In genomic region chr6:48278261-48278660, GRCh38 we compare ENCODE assay signal across 23 cellular contexts.
DNase-seq lines count a peak whose midpoint lies in the region.
"Had no signal": no experiment of that assay in that cellular context is flagged by ENCODE, and none has a peak within 500 bp of the region (broad histone marks: within the 10 kb centered on the region; RNA-seq: fewer than 3 reads in every experiment).

No MANE protein-coding gene starts in this region.

- no peak overlapping the region for H3K27ac Mint-ChIP-seq in activated T-cell treated with anti-CD3 and anti-CD28 coated beads, Interleukin-2, amount 50 U/mL, for 24 hours
- H3K27ac Mint-ChIP-seq: CD14-positive monocyte; CD4-positive, alpha-beta memory T cell; CD4-positive, CD25-positive, alpha-beta regulatory T cell; CD8-positive, alpha-beta memory T cell had no signal

- no peak overlapping the region for H3K18ac ChIP-seq in mesendoderm (ENCODE audit: low read length)

- H3K79me2 ChIP-seq in mesendoderm (ENCODE audit: control insufficient read depth, insufficient read depth, low read length), result no peaks in the 10 kb centered on the region

- no peak overlapping the region for H2BK120ac ChIP-seq in mesendoderm (ENCODE audit: low read depth, low read length)

- no peak overlapping the region for H2AK5ac ChIP-seq in mesendoderm (ENCODE audit: low read length)

- H3K27ac ChIP-seq in mesendoderm (ENCODE audit: low read depth, low read length), result no peak overlapping the region
- H3K27ac ChIP-seq: BLaER1 had no signal

- H3K9ac ChIP-seq in mesendoderm (ENCODE audit: low read length), result no peak overlapping the region
- H3K9ac ChIP-seq: BLaER1 had no signal

- no peak overlapping the region for H3K4me3 Mint-ChIP-seq in activated T-cell treated with anti-CD3 and anti-CD28 coated beads, Interleukin-2, amount 50 U/mL, for 24 hours
- H3K4me3 Mint-ChIP-seq: CD14-positive monocyte; CD4-positive, alpha-beta memory T cell; CD4-positive, CD25-positive, alpha-beta regulatory T cell; CD8-positive, alpha-beta memory T cell had no signal

- H3K4ac ChIP-seq in mesendoderm (ENCODE audit: low read depth, low read length), result no peak overlapping the region

- H2BK5ac ChIP-seq in mesendoderm (ENCODE audit: low read length), result no peak overlapping the region

- H3K9me3 Mint-ChIP-seq in activated T-cell treated with anti-CD3 and anti-CD28 coated beads, Interleukin-2, amount 50 U/mL, for 24 hours, result peaks cover 2% of the 10 kb centered on the region

- no peak overlapping the region for H3K4me3 ChIP-seq in mesendoderm (ENCODE audit: low read length)
- H3K4me3 ChIP-seq: BLaER1, GM12878 had no signal

- no peak overlapping the region for H3K4me2 ChIP-seq in mesendoderm (ENCODE audit: low read length)
- H3K4me2 ChIP-seq: BLaER1 had no signal

- no peak overlapping the region for H2BK15ac ChIP-seq in mesendoderm (replicated peaks; ENCODE audit: low read depth)

- no peaks in the 10 kb centered on the region for H3K4me1 ChIP-seq in mesendoderm (ENCODE audit: control insufficient read depth, low read depth, low read length)
- H3K4me1 ChIP-seq: BE2C had no signal

- no peaks in the 10 kb centered on the region for H3K36me3 ChIP-seq in mesendoderm (ENCODE audit: control insufficient read depth, insufficient read depth, low read length)
- H3K36me3 ChIP-seq: BE2C, BLaER1 had no signal

- DNase-seq in NCI-H82 (lab: John Stamatoyannopoulos, UW) (peak; percentile 7), NCI-H82 treated with DMSO at 0.1 percent for 48 hours (lab: John Stamatoyannopoulos, UW; ENCODE audit: unreplicated experiment) (no peak), mesendoderm (peak; percentile 91), SKM-1 treated with dmso at 0.1 percent for 144 hours (lab: John Stamatoyannopoulos, UW; ENCODE audit: unreplicated experiment) (no peak)
- no peak for DNase-seq in activated T-cell treated with anti-CD3 and anti-CD28 coated beads, Interleukin-2, amount 50 U/mL, for 24 hours
- DNase-seq: 8988T; ACHN; BE2C; C1 segment of cervical spinal cord; CD4-positive, alpha-beta memory T cell; CD4-positive, CD25-positive, alpha-beta regulatory T cell; CD8-positive, alpha-beta memory T cell; COR-L47; DMS 273 treated with DMSO at 0.1 percent for 48 hours; DMS153; DMS53; DMS79; DND-41; EL; GDM1 had no signal

- no peaks in the 10 kb centered on the region for H3K36me3 Mint-ChIP-seq in activated T-cell treated with anti-CD3 and anti-CD28 coated beads, Interleukin-2, amount 50 U/mL, for 24 hours (ENCODE audit: low read depth)
- H3K36me3 Mint-ChIP-seq: CD14-positive monocyte; CD4-positive, alpha-beta memory T cell; CD4-positive, CD25-positive, alpha-beta regulatory T cell; CD8-positive, alpha-beta memory T cell had no signal

- no peaks in the 10 kb centered on the region for H3K4me1 Mint-ChIP-seq in activated T-cell treated with anti-CD3 and anti-CD28 coated beads, Interleukin-2, amount 50 U/mL, for 24 hours (ENCODE audit: low read depth)
- H3K4me1 Mint-ChIP-seq: CD14-positive monocyte; CD4-positive, alpha-beta memory T cell; CD4-positive, CD25-positive, alpha-beta regulatory T cell; CD8-positive, alpha-beta memory T cell had no signal

- H3K79me1 ChIP-seq in mesendoderm (ENCODE audit: low read length), result no peaks in the 10 kb centered on the region

- no peaks in the 10 kb centered on the region for H3K27me3 ChIP-seq in mesendoderm (ENCODE audit: insufficient read depth, low read length, poor library complexity)
- H3K27me3 ChIP-seq: BE2C, BLaER1 had no signal

- no peak overlapping the region for H3K56ac ChIP-seq in mesendoderm (ENCODE audit: low read length)

- no peak overlapping the region for H4K8ac ChIP-seq in mesendoderm (ENCODE audit: low read depth, low read length)

- H3K27me3 Mint-ChIP-seq in activated T-cell treated with anti-CD3 and anti-CD28 coated beads, Interleukin-2, amount 50 U/mL, for 24 hours, result no peaks in the 10 kb centered on the region
- H3K27me3 Mint-ChIP-seq: CD4-positive, alpha-beta memory T cell; CD4-positive, CD25-positive, alpha-beta regulatory T cell; CD8-positive, alpha-beta memory T cell had no signal

- H3K23ac ChIP-seq in mesendoderm (ENCODE audit: low read length), result no peak overlapping the region

- no peak overlapping the region for H4K5ac ChIP-seq in mesendoderm (ENCODE audit: low read length)

- WGBS in mesendoderm (ENCODE audit: extremely low coverage, insufficient coverage, low lambda C conversion rate), result no CpG with 5 or more reads among the region's 1 CpG

Comparison
In these comparisons a context has a peak if more than half of its experiments do, and no peak if none do; other contexts are left out.
1. DNase-seq: peak in NCI-H82 (single experiment) and mesendoderm (single experiment); none in NCI-H82 treated with DMSO at 0.1 percent for 48 hours (single experiment), SKM-1 treated with dmso at 0.1 percent for 144 hours (single experiment) and activated T-cell treated with anti-CD3 and anti-CD28 coated beads, Interleukin-2, amount 50 U/mL, for 24 hours (single experiment).